In genomic region chr10:110893559-110894179, GRCh38 we compare ENCODE assay signal across 8 cellular contexts. TPM values are rescaled to one million over a fixed set of nuclear protein-coding genes. Genes with fewer than 3 reads are reported as not detected.
DNase-seq lines count a peak whose midpoint lies in the region; ATAC-seq and TF ChIP-seq lines count a peak whose summit lies in the region.

No MANE protein-coding gene starts in this region.

- peaks cover 10% of the 10 kb centered on the region for H3K4me1 ChIP-seq in Karpas-422 (ENCODE audit: low read length)
- no peaks in the 10 kb centered on the region for H3K4me1 ChIP-seq in ovary (ENCODE audit: insufficient read depth)

- no peak overlapping the region for H3K4me3 ChIP-seq in Karpas-422 (ENCODE audit: low read length)
- no peak overlapping the region for H3K4me3 ChIP-seq in ovary

- no peaks in the 10 kb centered on the region for H4K20me1 ChIP-seq in Karpas-422 (ENCODE audit: insufficient read depth, low read depth, low read length)

- no peak for TF ChIP-seq EP300 in ovary (IDR thresholded peaks at IDR 0.05)

- H3K79me2 ChIP-seq in Karpas-422 (ENCODE audit: low read length): peaks cover 3% of the 10 kb centered on the region; the same call in 1 of the 2 replicates

- H3K27ac ChIP-seq in Karpas-422 (ENCODE audit: low read length) (no peak overlapping the region), ovary (no peak overlapping the region)

- H3K4me2 ChIP-seq in Karpas-422 (ENCODE audit: low read depth, low read length, poor library complexity, severe bottlenecking): no peak overlapping the region

- intact Hi-C loops in ovary (cut with DNase I): no loop called here

- no peak for TF ChIP-seq POLR2A in ovary (IDR thresholded peaks at IDR 0.05)

- ATAC-seq in GM19463 (IDR thresholded peaks at IDR 0.05; ENCODE audit: unreplicated experiment): peak; percentile 76
- no peak for ATAC-seq in HG03342 (IDR thresholded peaks at IDR 0.05; ENCODE audit: unreplicated experiment)

- H2AFZ ChIP-seq in Karpas-422 (ENCODE audit: low read length): no peak overlapping the region

- TF ChIP-seq CTCF in ovary (IDR thresholded peaks at IDR 0.05): peak; percentile 25 to 55 (median 37)

- peaks cover 39% of the 10 kb centered on the region for H3K36me3 ChIP-seq in Karpas-422 (ENCODE audit: insufficient read depth, low read length)
- H3K36me3 ChIP-seq in ovary: no peaks in the 10 kb centered on the region

- DNase-seq in DMS53 treated with DMSO at 0.1 percent for 48 hours (lab: John Stamatoyannopoulos, UW; ENCODE audit: unreplicated experiment): peak; percentile 68
- peak; percentile 90 for DNase-seq in Karpas-422
- peak; percentile 20 for DNase-seq in SKM-1 (lab: John Stamatoyannopoulos, UW; ENCODE audit: unreplicated experiment)
- DNase-seq in fibroblast of peridontal ligament (ENCODE audit: extremely low read depth): peak; percentile 71
- DNase-seq in ovary: no peak
- no peak for DNase-seq in activated T-cell treated with anti-CD3 and anti-CD28 coated beads, Interleukin-2, amount 50 U/mL, for 48 hours

- no peaks in the 10 kb centered on the region for H3K9me2 ChIP-seq in Karpas-422 (replicated peaks; ENCODE audit: insufficient read depth, low read length)

- H3K27me3 ChIP-seq in Karpas-422 (ENCODE audit: low read length): no peaks in the 10 kb centered on the region
- H3K27me3 ChIP-seq in ovary: no peaks in the 10 kb centered on the region

- H3K9me3 ChIP-seq in Karpas-422 (ENCODE audit: low read length) (no peaks in the 10 kb centered on the region), ovary (no peaks in the 10 kb centered on the region)

- no peak overlapping the region for H3K9ac ChIP-seq in Karpas-422 (ENCODE audit: low read length)

- 31 to 33% (median 32%) methylated on average over 4 of the region's 4 CpGs for WGBS in ovary, 3 donors

RNA-seq across cellular contexts. Expression of gene PDCD4, which starts 21.9 kb away (rescaled TPM):
- total RNA-seq in Karpas-422 (2014; rRNA removed; shearing (Covaris generic); ENCODE audit: low replicate concordance): 40.0 and 77.4 TPM in 2 replicates
- 100 to 1,000 TPM; 103 to 399 (median 185) TPM for total RNA-seq in ovary
- polyA plus RNA-seq in ovary: 100 to 1,000 TPM; 136 to 209 TPM

RNA-seq across cellular contexts. Expression of gene BBIP1, which starts 25.3 kb away (rescaled TPM):
- 6.3 and 53.8 TPM in 2 replicates for total RNA-seq in Karpas-422 (2014; rRNA removed; shearing (Covaris generic); ENCODE audit: low replicate concordance)
- 10 to 100 TPM; 23.0 to 40.5 (median 30.5) TPM for total RNA-seq in ovary
- polyA plus RNA-seq in ovary: 10 to 100 TPM; 22.0 to 30.5 TPM

RNA-seq across cellular contexts. Expression of gene SHOC2, which starts 25.7 kb away (rescaled TPM):
- total RNA-seq in Karpas-422 (2014; rRNA removed; shearing (Covaris generic); ENCODE audit: low replicate concordance): 10.4 and 30.8 TPM in 2 replicates
- total RNA-seq in ovary: 10 to 100 TPM; 34.1 to 91.2 (median 67.7) TPM
- 10 to 100 TPM; 19.4 to 33.8 TPM for polyA plus RNA-seq in ovary

Comparison
In these comparisons a context has a peak if more than half of its experiments do, and no peak if none do; other contexts are left out.
1. DNase-seq: peak in DMS53 treated with DMSO at 0.1 percent for 48 hours (single experiment), Karpas-422 (single experiment), SKM-1 (single experiment) and fibroblast of peridontal ligament (single experiment); none in ovary (0 of 5) and activated T-cell treated with anti-CD3 and anti-CD28 coated beads, Interleukin-2, amount 50 U/mL, for 48 hours (0 of 2).